In genomic region chr11:3159296-3160190, GRCh38 we compare ENCODE assay signal across 9 cellular contexts. TPM values are rescaled to one million over a fixed set of nuclear protein-coding genes. Genes with fewer than 3 reads are reported as not detected.
DNase-seq lines count a peak whose midpoint lies in the region; ATAC-seq and TF ChIP-seq lines count a peak whose summit lies in the region.
"Had no signal": no experiment of that assay in that cellular context is flagged by ENCODE, and none has a peak within 500 bp of the region (broad histone marks: within the 10 kb centered on the region; RNA-seq: fewer than 3 reads in every experiment).

No MANE protein-coding gene starts in this region.

- H3K27me3 ChIP-seq in gastroesophageal sphincter (no peaks in the 10 kb centered on the region), vagina (no peaks in the 10 kb centered on the region)

- H3K27me3 Mint-ChIP-seq in nephron progenitor cell (ENCODE audit: low read depth, poor library complexity), result peaks cover 5% of the 10 kb centered on the region

- WGBS in gastroesophageal sphincter (ENCODE audit: low coverage in 1 of 2), 2 donors, result no CpG with 5 or more reads among the region's 14 CpGs

- H3K36me3 ChIP-seq in gastroesophageal sphincter, result peaks cover 0 to 5% of the 10 kb centered on the region in 2 donors
- H3K36me3 ChIP-seq in vagina, result no peaks in the 10 kb centered on the region

- TF ChIP-seq CTCF in gastroesophageal sphincter (IDR thresholded peaks at IDR 0.05) (no peak), nephron progenitor cell (IDR thresholded peaks at IDR 0.05) (no peak), vagina (IDR thresholded peaks at IDR 0.05) (no peak)

- H3K4me3 ChIP-seq in gastroesophageal sphincter (peak overlapping the region; percentile 43 to 65), vagina (peak overlapping the region; percentile 56 to 63)

- intact Hi-C loops in vagina (cut with DNase I), result loop anchor here (5.0 kb wide), 2 partner anchors 32 to 47 kb away; no protein-coding TSS in a partner anchor

- peaks cover 92% of the 10 kb centered on the region for H3K4me1 Mint-ChIP-seq in nephron progenitor cell

- no peak for TF ChIP-seq EP300 in gastroesophageal sphincter (IDR thresholded peaks at IDR 0.05)

- TF ChIP-seq POLR2A in gastroesophageal sphincter (IDR thresholded peaks at IDR 0.05), result no peak
- TF ChIP-seq POLR2A in vagina (IDR thresholded peaks at IDR 0.05), result no peak

- H3K4me3 Mint-ChIP-seq in nephron progenitor cell, result peak overlapping the region; percentile 83
- H3K4me3 Mint-ChIP-seq: B cell had no signal

- H3K27ac ChIP-seq in gastroesophageal sphincter (peak overlapping the region; percentile 58 to 95 (median 94)), vagina (peak overlapping the region; percentile 85)

- H3K9me3 ChIP-seq in gastroesophageal sphincter (no peaks in the 10 kb centered on the region), vagina (no peaks in the 10 kb centered on the region)

- no peaks in the 10 kb centered on the region for H3K36me3 Mint-ChIP-seq in nephron progenitor cell (ENCODE audit: low read depth)

- peak; percentile 26 for ATAC-seq in gastroesophageal sphincter
- ATAC-seq in GM18502 (IDR thresholded peaks at IDR 0.05; ENCODE audit: poor library complexity, unreplicated experiment), result no peak
- ATAC-seq in HG02588 (IDR thresholded peaks at IDR 0.05; ENCODE audit: unreplicated experiment), result no peak

- peak; percentile 9 for DNase-seq in NCI-H345 (lab: John Stamatoyannopoulos, UW)
- no peak for DNase-seq in NCI-H345 treated with DMSO at 0.1 percent for 48 hours (lab: John Stamatoyannopoulos, UW; ENCODE audit: unreplicated experiment)
- DNase-seq in nephron progenitor cell, result no peak
- no peak for DNase-seq in vagina (ENCODE audit: extremely low spot score in 2 of 2)
- DNase-seq in LoVo (ENCODE audit: low spot score), result no peak

- no peaks in the 10 kb centered on the region for H3K9me3 Mint-ChIP-seq in nephron progenitor cell

- H3K4me1 ChIP-seq in gastroesophageal sphincter (peaks cover 0 to 100% (median 58%) of the 10 kb centered on the region in 3 donors), vagina (peaks cover 99% of the 10 kb centered on the region)

- H3K27ac Mint-ChIP-seq in nephron progenitor cell, result no peak overlapping the region
- H3K27ac Mint-ChIP-seq: B cell had no signal

RNA-seq across cellular contexts. Expression of gene OSBPL5, which starts 5.6 kb away (rescaled TPM):
- total RNA-seq in gastroesophageal sphincter (10 to 100 TPM; 39.9 to 94.0 (median 66.4) TPM), vagina (88.4 TPM)

RNA-seq across cellular contexts. Expression of gene MRGPRG, which starts 59.1 kb away (rescaled TPM):
- total RNA-seq in gastroesophageal sphincter (not detected), vagina (not detected)
- total RNA-seq: B cell had no signal
